1 cellular context compared by ENCODE assay signal in the genomic region with DNA sequence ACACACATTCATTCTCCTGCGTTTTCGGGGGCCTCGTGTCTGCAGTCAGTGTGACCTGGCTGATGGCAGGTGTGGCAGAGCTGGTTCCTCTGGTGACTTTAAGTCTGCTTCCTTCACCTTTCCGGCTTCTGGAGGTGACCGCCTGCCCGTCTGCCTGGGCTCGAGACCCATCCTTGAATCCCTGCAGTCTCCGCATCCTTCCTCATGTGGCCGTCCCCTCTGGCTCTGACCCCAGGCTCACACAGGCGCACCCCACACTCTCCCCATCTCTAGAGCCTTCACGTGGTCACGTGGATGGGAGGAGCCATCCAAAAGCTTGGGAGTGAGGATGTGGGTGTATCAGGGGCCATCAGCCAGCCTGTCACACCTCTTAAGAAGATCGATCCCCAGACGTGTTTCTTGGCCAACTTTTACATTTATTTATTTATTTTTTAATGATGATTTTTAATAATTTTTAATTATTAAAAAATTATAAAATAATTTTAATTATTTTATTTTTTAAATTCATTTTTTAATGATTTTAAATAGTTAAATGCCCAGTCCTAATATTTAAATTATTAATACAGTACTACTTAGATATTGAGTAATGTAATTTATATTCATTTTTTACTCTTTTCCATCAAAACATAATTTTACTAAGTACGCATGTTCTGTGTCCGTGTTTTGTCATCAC.
TF ChIP-seq lines count a peak whose summit lies in the region.

No MANE protein-coding gene starts in this region.

TF ChIP-seq in SK-N-SH, 30 proteins besides CTCF, POLR2A, EP300 and RAD21 (continued from another document):
- TF ChIP-seq, protein P1, sequence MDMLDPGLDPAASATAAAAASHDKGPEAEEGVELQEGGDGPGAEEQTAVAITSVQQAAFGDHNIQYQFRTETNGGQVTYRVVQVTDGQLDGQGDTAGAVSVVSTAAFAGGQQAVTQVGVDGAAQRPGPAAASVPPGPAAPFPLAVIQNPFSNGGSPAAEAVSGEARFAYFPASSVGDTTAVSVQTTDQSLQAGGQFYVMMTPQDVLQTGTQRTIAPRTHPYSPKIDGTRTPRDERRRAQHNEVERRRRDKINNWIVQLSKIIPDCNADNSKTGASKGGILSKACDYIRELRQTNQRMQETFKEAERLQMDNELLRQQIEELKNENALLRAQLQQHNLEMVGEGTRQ (IDR thresholded peaks at IDR 0.05; ENCODE audit: borderline replicate concordance, low read depth, low read length), result no peak
- TF ChIP-seq RFX5 (IDR thresholded peaks at IDR 0.05; ENCODE audit: low read length), result no peak
- TF ChIP-seq, protein P2, sequence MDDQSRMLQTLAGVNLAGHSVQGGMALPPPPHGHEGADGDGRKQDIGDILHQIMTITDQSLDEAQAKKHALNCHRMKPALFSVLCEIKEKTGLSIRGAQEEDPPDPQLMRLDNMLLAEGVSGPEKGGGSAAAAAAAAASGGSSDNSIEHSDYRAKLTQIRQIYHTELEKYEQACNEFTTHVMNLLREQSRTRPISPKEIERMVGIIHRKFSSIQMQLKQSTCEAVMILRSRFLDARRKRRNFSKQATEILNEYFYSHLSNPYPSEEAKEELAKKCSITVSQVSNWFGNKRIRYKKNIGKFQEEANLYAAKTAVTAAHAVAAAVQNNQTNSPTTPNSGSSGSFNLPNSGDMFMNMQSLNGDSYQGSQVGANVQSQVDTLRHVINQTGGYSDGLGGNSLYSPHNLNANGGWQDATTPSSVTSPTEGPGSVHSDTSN (IDR thresholded peaks at IDR 0.05), result no peak
- TF ChIP-seq GATA2 (CRISPR knock-in tag; IDR thresholded peaks at IDR 0.05), result no peak
